ENCODE assay signal across 11 cellular contexts in genomic region chrX:103882999-103883398, GRCh38.
"Had no signal": no experiment of that assay in that cellular context is flagged by ENCODE, and none has a peak within 500 bp of the region (broad histone marks: within the 10 kb centered on the region; RNA-seq: fewer than 3 reads in every experiment).

No MANE protein-coding gene starts in this region.

- H3K36me3 ChIP-seq: HAP-1 had no signal

- H3K4me3 ChIP-seq: GM23248, HAP-1 had no signal

- H3K4me3 Mint-ChIP-seq: HFFc6, IgD-negative memory B cell had no signal

- H3K9me3 ChIP-seq: HAP-1 had no signal

- H3K9me3 Mint-ChIP-seq: HFFc6 had no signal

- H3K4me1 ChIP-seq: HAP-1 had no signal

- H3K27ac ChIP-seq: GM23248, HL-60, KMS-11 had no signal

- H3K36me3 Mint-ChIP-seq: IgD-negative memory B cell had no signal

- DNase-seq: GM23248, GOT3, H7, HFFc6, KBM-7 had no signal

- ATAC-seq: HCT116, HepG2 had no signal

- H3K27ac Mint-ChIP-seq: HFFc6, IgD-negative memory B cell had no signal
